In genomic region chr16:20844588-20844987, GRCh38 we compare ENCODE assay signal across 14 cellular contexts. TPM values are rescaled to one million over a fixed set of nuclear protein-coding genes. Genes with fewer than 3 reads are reported as not detected.
A peak's percentile ranks its signal among the peaks of the same experiment; 100 is the strongest.
DNase-seq lines count a peak whose midpoint lies in the region; ATAC-seq and TF ChIP-seq lines count a peak whose summit lies in the region.
"Had no signal": no experiment of that assay in that cellular context is flagged by ENCODE, and none has a peak within 500 bp of the region (broad histone marks: within the 10 kb centered on the region; RNA-seq: fewer than 3 reads in every experiment).

No MANE protein-coding gene starts in this region.

- H3K9me3 ChIP-seq in left ventricle myocardium inferior (replicated peaks): no peaks in the 10 kb centered on the region
- no peaks in the 10 kb centered on the region for H3K9me3 ChIP-seq in Karpas-422 (ENCODE audit: low read length)
- H3K9me3 ChIP-seq: gastrocnemius medialis had no signal

- peaks cover 27% of the 10 kb centered on the region for H3K4me1 Mint-ChIP-seq in T-helper 1 cell treated with Interleukin-12 subunit alpha and Interleukin-12 subunit beta and Interleukin-4 antibody, amounts not matched to agents 30 μg/mL and 1 μg/mL, for 36 hours (ENCODE audit: low read depth)
- H3K4me1 Mint-ChIP-seq in central memory CD8-positive, alpha-beta T cell: peaks cover 22% of the 10 kb centered on the region
- H3K4me1 Mint-ChIP-seq in stimulated activated naive CD8-positive, alpha-beta T cell treated with anti-CD3 and anti-CD28 coated beads, Interleukin-15, Interleukin-2, amounts not matched to agents 100 ng/mL and 50 ng/mL, for 24 hours (ENCODE audit: low read depth): peaks cover 20% of the 10 kb centered on the region

- H4K20me1 ChIP-seq in Karpas-422 (ENCODE audit: insufficient read depth, low read depth, low read length): no peaks in the 10 kb centered on the region

- H3K9ac ChIP-seq in Karpas-422 (ENCODE audit: low read length): no peak overlapping the region

- no peak overlapping the region for H3K4me2 ChIP-seq in Karpas-422 (ENCODE audit: low read depth, low read length, poor library complexity, severe bottlenecking)
- H3K4me2 ChIP-seq: PC-9 had no signal

- H3K36me3 ChIP-seq in left ventricle myocardium inferior: no peaks in the 10 kb centered on the region
- H3K36me3 ChIP-seq in Karpas-422 (ENCODE audit: insufficient read depth, low read length): peaks cover 28% of the 10 kb centered on the region
- H3K36me3 ChIP-seq: gastrocnemius medialis had no signal

- no peak overlapping the region for H2AFZ ChIP-seq in Karpas-422 (ENCODE audit: low read length)
- H2AFZ ChIP-seq: PC-9 had no signal

- no peak for DNase-seq in left ventricle myocardium inferior
- DNase-seq in Right ventricle myocardium superior: no peak
- no peak for DNase-seq in central memory CD8-positive, alpha-beta T cell (ENCODE audit: low spot score in 2 of 2)
- no peak for DNase-seq in A172 (ENCODE audit: low spot score)
- DNase-seq in Karpas-422: no peak
- no peak for DNase-seq in NCI-H1930 (lab: John Stamatoyannopoulos, UW)
- DNase-seq: gastrocnemius medialis, NCI-H446, PC-9, T-helper 9 cell had no signal

- H3K4me1 ChIP-seq in left ventricle myocardium inferior (peaks cover 19% of the 10 kb centered on the region), Karpas-422 (ENCODE audit: low read length) (no peaks in the 10 kb centered on the region)

- peaks cover 18% of the 10 kb centered on the region for H3K36me3 Mint-ChIP-seq in T-helper 1 cell treated with Interleukin-12 subunit alpha and Interleukin-12 subunit beta and Interleukin-4 antibody, amounts not matched to agents 30 μg/mL and 1 μg/mL, for 36 hours (ENCODE audit: low read depth)
- H3K36me3 Mint-ChIP-seq in central memory CD8-positive, alpha-beta T cell (ENCODE audit: insufficient read depth): peaks cover 6% of the 10 kb centered on the region
- peaks cover 16% of the 10 kb centered on the region for H3K36me3 Mint-ChIP-seq in stimulated activated naive CD8-positive, alpha-beta T cell treated with anti-CD3 and anti-CD28 coated beads, Interleukin-15, Interleukin-2, amounts not matched to agents 100 ng/mL and 50 ng/mL, for 24 hours (ENCODE audit: low read depth)

- H3K4me3 Mint-ChIP-seq in T-helper 1 cell treated with Interleukin-12 subunit alpha and Interleukin-12 subunit beta and Interleukin-4 antibody, amounts not matched to agents 30 μg/mL and 1 μg/mL, for 36 hours: no peak overlapping the region
- peak overlapping the region; percentile 59 for H3K4me3 Mint-ChIP-seq in central memory CD8-positive, alpha-beta T cell
- H3K4me3 Mint-ChIP-seq in stimulated activated naive CD8-positive, alpha-beta T cell treated with anti-CD3 and anti-CD28 coated beads, Interleukin-15, Interleukin-2, amounts not matched to agents 100 ng/mL and 50 ng/mL, for 24 hours: no peak overlapping the region

- no peaks in the 10 kb centered on the region for H3K9me3 Mint-ChIP-seq in T-helper 1 cell treated with Interleukin-12 subunit alpha and Interleukin-12 subunit beta and Interleukin-4 antibody, amounts not matched to agents 30 μg/mL and 1 μg/mL, for 36 hours
- no peaks in the 10 kb centered on the region for H3K9me3 Mint-ChIP-seq in central memory CD8-positive, alpha-beta T cell
- no peaks in the 10 kb centered on the region for H3K9me3 Mint-ChIP-seq in stimulated activated naive CD8-positive, alpha-beta T cell treated with anti-CD3 and anti-CD28 coated beads, Interleukin-15, Interleukin-2, amounts not matched to agents 100 ng/mL and 50 ng/mL, for 24 hours

- no peaks in the 10 kb centered on the region for H3K27me3 Mint-ChIP-seq in T-helper 1 cell treated with Interleukin-12 subunit alpha and Interleukin-12 subunit beta and Interleukin-4 antibody, amounts not matched to agents 30 μg/mL and 1 μg/mL, for 36 hours (ENCODE audit: low read depth)
- no peaks in the 10 kb centered on the region for H3K27me3 Mint-ChIP-seq in central memory CD8-positive, alpha-beta T cell
- H3K27me3 Mint-ChIP-seq in stimulated activated naive CD8-positive, alpha-beta T cell treated with anti-CD3 and anti-CD28 coated beads, Interleukin-15, Interleukin-2, amounts not matched to agents 100 ng/mL and 50 ng/mL, for 24 hours: no peaks in the 10 kb centered on the region
- H3K27me3 Mint-ChIP-seq: progenitor cell of endocrine pancreas had no signal

- ATAC-seq in Right ventricle myocardium superior (ENCODE audit: poor library complexity): no peak
- ATAC-seq in central memory CD8-positive, alpha-beta T cell (replicated peaks; ENCODE audit: extremely low read depth, poor library complexity, severe bottlenecking): peak; percentile 67
- ATAC-seq: gastrocnemius medialis, GM12878 had no signal

- H3K27ac ChIP-seq in left ventricle myocardium inferior (replicated peaks) (peak overlapping the region; percentile 13), Karpas-422 (ENCODE audit: low read length) (no peak overlapping the region)
- H3K27ac ChIP-seq: gastrocnemius medialis, PC-9 had no signal

- H3K27ac Mint-ChIP-seq in T-helper 1 cell treated with Interleukin-12 subunit alpha and Interleukin-12 subunit beta and Interleukin-4 antibody, amounts not matched to agents 30 μg/mL and 1 μg/mL, for 36 hours: peak overlapping the region; percentile 51
- H3K27ac Mint-ChIP-seq in central memory CD8-positive, alpha-beta T cell (ENCODE audit: low read depth): peak overlapping the region; percentile 90
- H3K27ac Mint-ChIP-seq in stimulated activated naive CD8-positive, alpha-beta T cell treated with anti-CD3 and anti-CD28 coated beads, Interleukin-15, Interleukin-2, amounts not matched to agents 100 ng/mL and 50 ng/mL, for 24 hours: peak overlapping the region; percentile 60
- H3K27ac Mint-ChIP-seq: progenitor cell of endocrine pancreas had no signal

- H3K27me3 ChIP-seq in left ventricle myocardium inferior (ENCODE audit: low read depth) (no peaks in the 10 kb centered on the region), Karpas-422 (ENCODE audit: low read length) (no peaks in the 10 kb centered on the region)
- H3K27me3 ChIP-seq: gastrocnemius medialis had no signal

- no peak for TF ChIP-seq CTCF in left ventricle myocardium inferior (IDR thresholded peaks at IDR 0.05; ENCODE audit: borderline replicate concordance)

- H3K9me2 ChIP-seq in Karpas-422 (replicated peaks; ENCODE audit: insufficient read depth, low read length): no peaks in the 10 kb centered on the region

- intact Hi-C loops in left ventricle myocardium inferior (cut with micrococcal nuclease) (no loop called here), Right ventricle myocardium superior (cut with DNase I) (no loop called here)

- H3K4me3 ChIP-seq in left ventricle myocardium inferior (no peak overlapping the region), Karpas-422 (ENCODE audit: low read length) (no peak overlapping the region)
- H3K4me3 ChIP-seq: gastrocnemius medialis, GM12878, PC-9 had no signal

- no peaks in the 10 kb centered on the region for H3K79me2 ChIP-seq in Karpas-422 (ENCODE audit: low read length)

RNA-seq across cellular contexts. Expression of gene REXO5, which starts 38.3 kb away (rescaled TPM):
- 5.9 TPM for total RNA-seq in left ventricle myocardium inferior
- total RNA-seq in Right ventricle myocardium superior: 5.1 TPM
- total RNA-seq in A172 (2014; rRNA removed; shearing (Covaris generic)): 14.5 and 17.9 TPM in 2 replicates
- total RNA-seq in Karpas-422 (2014; rRNA removed; shearing (Covaris generic); ENCODE audit: low replicate concordance): 8.4 and 13.9 TPM in 2 replicates

RNA-seq across cellular contexts. Expression of gene ERI2, which starts 38.3 kb away (rescaled TPM):
- total RNA-seq in left ventricle myocardium inferior: 9.8 TPM
- 10.0 TPM for total RNA-seq in Right ventricle myocardium superior
- 47.0 and 49.5 TPM in 2 replicates for total RNA-seq in A172 (2014; rRNA removed; shearing (Covaris generic))
- total RNA-seq in Karpas-422 (2014; rRNA removed; shearing (Covaris generic); ENCODE audit: low replicate concordance): 12.3 and 17.0 TPM in 2 replicates

RNA-seq across cellular contexts. Expression of gene DCUN1D3, which starts 55.6 kb away (rescaled TPM):
- total RNA-seq in left ventricle myocardium inferior (9.8 TPM), Right ventricle myocardium superior (14.6 TPM)
- 26.1 and 28.8 TPM in 2 replicates for total RNA-seq in A172 (2014; rRNA removed; shearing (Covaris generic))
- total RNA-seq in Karpas-422 (2014; rRNA removed; shearing (Covaris generic); ENCODE audit: low replicate concordance): 6.2 and 7.3 TPM in 2 replicates

RNA-seq across cellular contexts. Expression of gene LYRM1, which starts 56.0 kb away (rescaled TPM):
- total RNA-seq in left ventricle myocardium inferior (45.4 TPM), Right ventricle myocardium superior (49.8 TPM)
- 58.3 and 77.2 TPM in 2 replicates for total RNA-seq in A172 (2014; rRNA removed; shearing (Covaris generic))
- total RNA-seq in Karpas-422 (2014; rRNA removed; shearing (Covaris generic); ENCODE audit: low replicate concordance): 37.6 and 43.2 TPM in 2 replicates
